ENCODE assay signal across 10 cellular contexts in the genomic region with DNA sequence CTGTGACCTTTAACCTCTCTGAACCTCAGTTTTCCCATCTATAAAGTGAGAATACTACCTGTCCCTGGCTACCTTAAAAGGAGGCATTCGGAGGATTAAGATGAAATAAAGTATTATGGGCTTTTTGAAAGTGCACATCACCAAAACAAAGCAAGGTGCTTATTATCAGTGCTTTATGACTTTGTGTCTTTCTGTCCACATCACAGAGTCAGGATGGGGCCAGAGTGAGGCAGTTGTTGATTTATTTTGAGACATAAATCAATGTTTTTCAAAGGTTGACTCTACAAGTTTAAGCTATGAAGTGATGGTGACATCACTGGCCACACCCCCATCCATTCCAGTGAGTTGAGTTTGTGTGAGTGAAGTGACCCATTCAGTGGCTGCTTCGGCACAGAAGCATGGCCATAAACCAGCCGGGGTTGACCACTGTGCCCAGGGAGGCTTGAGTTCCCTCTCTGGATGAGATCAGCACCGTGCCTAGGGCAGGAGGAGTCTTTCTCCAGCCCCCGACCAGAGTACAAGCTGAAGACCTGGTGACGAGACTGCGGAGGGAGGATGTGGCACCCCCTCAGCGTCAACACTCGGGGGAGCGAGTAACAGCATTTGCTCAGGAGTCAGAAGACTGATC.
A peak's percentile ranks its signal among the peaks of the same experiment; 100 is the strongest.
DNase-seq lines count a peak whose midpoint lies in the region; ATAC-seq and TF ChIP-seq lines count a peak whose summit lies in the region.
"Had no signal": no experiment of that assay in that cellular context is flagged by ENCODE, and none has a peak within 500 bp of the region (broad histone marks: within the 10 kb centered on the region; RNA-seq: fewer than 3 reads in every experiment).

No MANE protein-coding gene starts in this region.

- H3K27ac ChIP-seq in ascending aorta (peak overlapping the region; percentile 91 to 94), heart right ventricle (peak overlapping the region in 6 of 10 donors; percentile 2 to 82 (median 66)), rectal smooth muscle tissue (ENCODE audit: low read depth, low read length) (peak overlapping the region; percentile 87)

- H3K9ac ChIP-seq in rectal smooth muscle tissue (ENCODE audit: low read length) = no peak overlapping the region

- intact Hi-C loops in ascending aorta (cut with DNase I) = loop anchor here (1.0 to 2.0 kb wide), 6 partner anchors 17 to 88 kb away; no protein-coding TSS in a partner anchor
- intact Hi-C loops in heart right ventricle (cut with DNase I) = loop anchor here in 3 of 10 donors (2.0 to 10.0 kb wide), 4 partner anchors 35 to 90 kb away; partner anchors contain the start of gene PPP1CB (in 2 of the 3)

- DNase-seq in EH (ENCODE audit: low read depth) (peak; percentile 82), ascending aorta (ENCODE audit: low spot score in 2 of 2) (peak; percentile 63 to 94), heart right ventricle (no peak), NCI-H1436 (lab: John Stamatoyannopoulos, UW) (no peak), RKO (ENCODE audit: low spot score) (no peak)
- DNase-seq: activated T-cell treated with anti-CD3 and anti-CD28 coated beads, Interleukin-2, amount 50 U/mL, for 4 hours; T-cell had no signal

- 69 to 78% methylated on average over 10 of the region's 10 CpGs for WGBS in heart right ventricle, 2 donors

- no peak for TF ChIP-seq CTCF in ascending aorta (IDR thresholded peaks at IDR 0.05)
- TF ChIP-seq CTCF in heart right ventricle (IDR thresholded peaks at IDR 0.05) = no peak

- H3K27me3 ChIP-seq in ascending aorta (no peaks in the 10 kb centered on the region), heart right ventricle (no peaks in the 10 kb centered on the region), rectal smooth muscle tissue (ENCODE audit: control insufficient read depth, insufficient read depth, low read length) (no peaks in the 10 kb centered on the region)

- ATAC-seq in heart right ventricle (peak in 3 of 8 donors; percentile 6 to 18 (median 10)), HG03469 (IDR thresholded peaks at IDR 0.05; ENCODE audit: unreplicated experiment) (no peak), HG03571 (IDR thresholded peaks at IDR 0.05; ENCODE audit: unreplicated experiment) (no peak)
- ATAC-seq: activated T-cell treated with anti-CD3 and anti-CD28 coated beads, Interleukin-2, amount 50 U/mL, for 4 hours; T-cell had no signal

- H3K4me1 ChIP-seq in ascending aorta (peaks cover 13 to 62% of the 10 kb centered on the region in 2 donors), heart right ventricle (peaks cover 11 to 65% (median 57%) of the 10 kb centered on the region in 9 donors), rectal smooth muscle tissue (ENCODE audit: control insufficient read depth, insufficient read depth, low read length) (peaks cover 57% of the 10 kb centered on the region)

- peak overlapping the region; percentile 26 to 48 for H3K4me3 ChIP-seq in ascending aorta
- H3K4me3 ChIP-seq in heart right ventricle = no peak overlapping the region
- no peak overlapping the region for H3K4me3 ChIP-seq in rectal smooth muscle tissue (ENCODE audit: low read length)

- no peaks in the 10 kb centered on the region for H3K9me3 ChIP-seq in ascending aorta
- peaks cover 0 to 3% (median 0%) of the 10 kb centered on the region in 11 donors for H3K9me3 ChIP-seq in heart right ventricle

- no peaks in the 10 kb centered on the region for H3K36me3 ChIP-seq in ascending aorta
- H3K36me3 ChIP-seq in heart right ventricle = no peaks in the 10 kb centered on the region
- no peaks in the 10 kb centered on the region for H3K36me3 ChIP-seq in rectal smooth muscle tissue (ENCODE audit: control insufficient read depth, insufficient read depth, low read length)

Comparison
In these comparisons a context has a peak if more than half of its experiments do, and no peak if none do; other contexts are left out.
1. DNase-seq: peak in EH (single experiment) and ascending aorta (2 of 2); none in heart right ventricle (0 of 2), NCI-H1436 (single experiment) and RKO (single experiment).
2. H3K4me3 ChIP-seq: peak in ascending aorta (2 of 2); none in heart right ventricle (0 of 10) and rectal smooth muscle tissue (single experiment).
3. Peak in every context shown above with its lines, with median percentiles within 50 percentile points of each other: H3K27ac ChIP-seq.